In genomic region chr5:72151646-72152045, GRCh38 we compare ENCODE assay signal across 1 cellular context.
TF ChIP-seq lines count a peak whose summit lies in the region.

No MANE protein-coding gene starts in this region.

TF ChIP-seq in IMR-90, 13 proteins besides CTCF, POLR2A, EP300 and RAD21 (continued from another document):
- TF ChIP-seq CHD1 (IDR thresholded peaks at IDR 0.05; ENCODE audit: low read depth, low read length) (no peak), FOS (IDR thresholded peaks at IDR 0.05; ENCODE audit: low read depth, low read length) (no peak), MAFK (IDR thresholded peaks at IDR 0.05; ENCODE audit: low read depth, low read length) (no peak), CEBPB (IDR thresholded peaks at IDR 0.05; ENCODE audit: low read depth, low read length) (no peak), RCOR1 (IDR thresholded peaks at IDR 0.05; ENCODE audit: insufficient replicate concordance, low read length) (no peak), MXI1 (IDR thresholded peaks at IDR 0.05; ENCODE audit: borderline replicate concordance, low read depth, low read length) (no peak), MAZ (IDR thresholded peaks at IDR 0.05; ENCODE audit: borderline replicate concordance, low read depth, low read length) (no peak)
